8 cellular contexts compared by ENCODE assay signal in the genomic region with DNA sequence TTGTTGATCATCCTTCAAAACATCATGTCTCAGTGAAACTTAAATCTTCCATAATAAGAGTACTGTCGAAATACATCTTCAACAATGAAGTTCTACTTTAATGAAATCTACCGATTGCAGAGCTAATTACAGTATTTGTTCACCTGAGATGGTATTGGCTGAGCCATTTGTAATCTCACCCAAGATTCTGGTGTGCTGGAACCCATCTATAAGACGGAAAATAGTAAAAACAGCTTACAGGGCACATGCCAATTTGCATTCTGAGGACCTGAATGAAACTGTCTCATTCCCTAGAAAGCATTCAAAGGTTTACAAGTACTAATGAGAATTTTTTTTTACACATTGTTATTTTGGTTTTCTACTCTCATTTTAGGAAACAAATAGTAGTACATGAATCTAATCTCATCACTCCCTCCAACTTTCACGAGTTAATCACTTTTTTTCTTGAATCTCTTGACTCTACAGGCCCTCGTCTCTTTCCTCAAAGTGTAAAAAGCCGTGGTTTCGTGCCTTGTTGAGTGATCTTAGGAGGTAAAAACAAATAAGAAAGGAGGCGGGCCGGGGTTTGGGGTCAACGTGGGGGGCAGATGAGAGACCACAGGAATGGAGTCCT. TPM values are rescaled to one million over a fixed set of nuclear protein-coding genes. Genes with fewer than 3 reads are reported as not detected.
A peak's percentile ranks its signal among the peaks of the same experiment; 100 is the strongest.
DNase-seq lines count a peak whose midpoint lies in the region; ATAC-seq and TF ChIP-seq lines count a peak whose summit lies in the region.

No MANE protein-coding gene starts in this region.

- no peaks in the 10 kb centered on the region for H3K9me3 Mint-ChIP-seq in activated naive CD8-positive, alpha-beta T cell (ENCODE audit: low read depth)

- DNase-seq in DMS 273 (lab: John Stamatoyannopoulos, UW; ENCODE audit: unreplicated experiment) (peak; percentile 62), DMS 273 treated with DMSO at 0.1 percent for 48 hours (lab: John Stamatoyannopoulos, UW) (no peak), iris pigment epithelial cell (ENCODE audit: low read depth) (peak; percentile 53), testis (no peak), islet precursor cell (no peak)

- peaks cover 56% of the 10 kb centered on the region for H3K4me1 Mint-ChIP-seq in activated naive CD8-positive, alpha-beta T cell (ENCODE audit: low read depth)

- H3K36me3 Mint-ChIP-seq in activated naive CD8-positive, alpha-beta T cell: peaks cover 18% of the 10 kb centered on the region

- 6% methylated on average over 10 of the region's 10 CpGs for WGBS in testis, 2 donors

- peak overlapping the region; percentile 52 for H3K9ac ChIP-seq in HUES6 (ENCODE audit: low read length)

- no peaks in the 10 kb centered on the region for H3K27me3 Mint-ChIP-seq in activated naive CD8-positive, alpha-beta T cell

- intact Hi-C loops in testis (cut with DNase I; ENCODE audit: low total_unique reads): no loop called here

- peak overlapping the region; percentile 76 for H3K27ac Mint-ChIP-seq in activated naive CD8-positive, alpha-beta T cell

- H3K4me3 ChIP-seq in HUES6 (ENCODE audit: low read depth, low read length) (peak overlapping the region; percentile 95), testis (peak overlapping the region; percentile 83 to 95)

- no peaks in the 10 kb centered on the region for H3K27me3 ChIP-seq in HUES6 (ENCODE audit: control insufficient read depth, insufficient read depth, low read length)
- no peaks in the 10 kb centered on the region for H3K27me3 ChIP-seq in testis

- no peak overlapping the region for H3K27ac ChIP-seq in HUES6 (ENCODE audit: low read depth, low read length)
- H3K27ac ChIP-seq in testis: peak overlapping the region; percentile 81 to 87

- H3K9me3 ChIP-seq in HUES6 (ENCODE audit: control insufficient read depth, insufficient read depth, low read depth, low read length) (peaks cover 14% of the 10 kb centered on the region), testis (no peaks in the 10 kb centered on the region)

- no peak for TF ChIP-seq POLR2A in testis (IDR thresholded peaks at IDR 0.05)

- H3K36me3 ChIP-seq in HUES6 (ENCODE audit: control insufficient read depth, insufficient read depth, low read length) (peaks cover 31% of the 10 kb centered on the region), testis (ENCODE audit: low read depth, missing control alignments) (no peaks in the 10 kb centered on the region)

- no peak for TF ChIP-seq CTCF in testis (IDR thresholded peaks at IDR 0.05)

- H3K4me1 ChIP-seq in HUES6 (ENCODE audit: control insufficient read depth, insufficient read depth, low read length) (peaks cover 15% of the 10 kb centered on the region), testis (peaks cover 11% of the 10 kb centered on the region)

- peak overlapping the region; percentile 89 for H3K4me3 Mint-ChIP-seq in activated naive CD8-positive, alpha-beta T cell

- no peak for ATAC-seq in GM19023 (IDR thresholded peaks at IDR 0.05; ENCODE audit: unreplicated experiment)

RNA-seq across cellular contexts. Expression of gene CHML, which starts 1.0 kb away (rescaled TPM):
- total RNA-seq in testis: 10 to 100 TPM; 20.0 to 26.2 TPM
- polyA plus RNA-seq in testis (ENCODE audit: insufficient read depth, low read depth, low replicate concordance): 5.8 TPM

RNA-seq across cellular contexts. Expression of gene OPN3, which starts 1.0 kb away (rescaled TPM):
- 10 to 100 TPM; 41.4 to 45.8 TPM for total RNA-seq in testis
- 25.8 TPM for polyA plus RNA-seq in testis (ENCODE audit: insufficient read depth, low read depth, low replicate concordance)

RNA-seq across cellular contexts. Expression of gene WDR64, which starts 12.9 kb away (rescaled TPM):
- total RNA-seq in testis: 1 to 10 TPM; 4.3 to 5.5 TPM
- polyA plus RNA-seq in testis (ENCODE audit: insufficient read depth, low read depth, low replicate concordance): 7.1 TPM

Comparison
In these comparisons a context has a peak if more than half of its experiments do, and no peak if none do; other contexts are left out.
1. DNase-seq: peak in DMS 273 (single experiment) and iris pigment epithelial cell (single experiment); none in DMS 273 treated with DMSO at 0.1 percent for 48 hours (single experiment), testis (single experiment) and islet precursor cell (single experiment).